8 cellular contexts compared by ENCODE assay signal in the genomic region with DNA sequence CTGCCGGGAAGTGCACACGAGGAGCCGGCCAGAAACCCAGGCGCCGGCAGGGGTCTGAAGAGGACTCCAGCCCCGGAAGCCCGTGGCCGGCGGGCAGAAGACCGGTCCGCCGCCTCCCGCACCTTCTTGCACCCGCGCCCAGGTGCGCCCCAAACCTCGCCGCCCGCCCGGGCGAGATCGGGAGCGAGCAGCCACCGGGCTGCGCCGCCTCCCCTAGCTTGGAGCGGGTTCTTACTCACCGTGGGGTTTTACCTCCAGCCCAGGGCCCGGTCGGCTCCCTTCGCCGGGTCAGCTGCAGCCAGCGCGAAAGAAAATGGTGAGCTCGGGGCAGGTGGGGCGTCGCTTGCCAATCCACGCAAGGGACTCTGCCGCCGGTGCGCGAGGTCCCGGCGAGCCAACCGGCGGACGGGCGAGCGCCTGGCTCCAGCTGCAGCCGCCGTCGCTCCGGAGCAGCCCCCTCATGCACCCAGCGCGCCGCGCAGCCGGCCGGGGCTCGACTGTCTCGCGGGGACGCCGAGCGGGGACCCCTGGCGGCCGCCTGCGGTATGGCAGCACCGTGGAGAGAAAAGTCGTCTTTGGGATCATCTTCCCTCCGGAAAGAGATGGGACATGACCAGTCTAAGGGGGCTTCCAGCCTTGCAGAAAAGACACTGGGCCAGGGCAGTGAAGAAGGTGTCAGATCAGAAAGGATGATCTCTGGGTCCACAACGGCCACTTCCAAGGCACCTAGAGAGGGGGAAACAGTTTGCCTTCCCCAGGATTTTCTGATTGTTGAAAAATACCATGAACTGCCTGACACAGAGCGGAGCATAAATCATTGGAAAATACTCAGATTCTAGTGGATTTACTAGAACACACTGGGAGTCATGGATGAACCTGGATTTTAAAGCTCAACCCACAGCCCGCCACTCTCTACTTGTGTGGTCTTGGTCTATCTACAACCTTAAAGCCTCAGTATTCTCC. TPM values are rescaled to one million over a fixed set of nuclear protein-coding genes. Genes with fewer than 3 reads are reported as not detected.
DNase-seq lines count a peak whose midpoint lies in the region; ATAC-seq and TF ChIP-seq lines count a peak whose summit lies in the region.

TSS of gene MOB3B (minus strand) at position 499 of the 963 bp plus-strand sequence. CDS start 74,264 bp downstream, outside the sequence.

- CTCF ChIA-PET in T-cell (lab: Charles Lee), result interaction anchor here (0.6 to 2.6 kb wide), 11 partner anchors 9 to 202 kb away, joined by 3 to 33 read pairs (median 4); no protein-coding TSS in a partner anchor

- TF ChIP-seq POLR2A in upper lobe of left lung (IDR thresholded peaks at IDR 0.05), result peak in 2 of 4 donors; percentile 36 to 56

- H3K4me1 ChIP-seq in left ventricle myocardium inferior (peaks cover 50% of the 10 kb centered on the region), upper lobe of left lung (peaks cover 3 to 23% (median 9%) of the 10 kb centered on the region in 4 donors)

- peak within 1 kb of the TSS; percentile 14; the same call in 1 of the 2 replicates for H3K4me3 ChIP-seq in LNCaP clone FGC (ENCODE audit: low read depth, low read length)
- peak within 1 kb of the TSS; percentile 89 for H3K4me3 ChIP-seq in left ventricle myocardium inferior
- peak within 1 kb of the TSS; percentile 61 to 81 (median 68) for H3K4me3 ChIP-seq in upper lobe of left lung

- H3K4me1 Mint-ChIP-seq in T-cell (peaks cover 0 to 12% (median 9%) of the 10 kb centered on the region in 3 donors), progenitor cell of endocrine pancreas (ENCODE audit: low read depth) (peaks cover 16% of the 10 kb centered on the region)

- TF ChIP-seq EP300 in upper lobe of left lung (IDR thresholded peaks at IDR 0.05), result peak in 1 of 4 donors; percentile 9

- H3K27me3 ChIP-seq in left ventricle myocardium inferior (ENCODE audit: low read depth) (no peaks in the 10 kb centered on the region), upper lobe of left lung (no peaks in the 10 kb centered on the region)

- intact Hi-C loops in left ventricle myocardium inferior (cut with micrococcal nuclease), result loop anchor here (5.0 to 10.0 kb wide), 2 partner anchors 115 to 197 kb away; no protein-coding TSS in a partner anchor

- H3K4me3 Mint-ChIP-seq in T-cell (peak within 1 kb of the TSS; percentile 88 to 89 (median 89)), progenitor cell of endocrine pancreas (ENCODE audit: low read depth) (peak within 1 kb of the TSS; percentile 96)

- TF ChIP-seq CTCF in LNCaP clone FGC (IDR thresholded peaks at IDR 0.05; ENCODE audit: control insufficient read depth, extremely low read depth, insufficient read depth) (peak; percentile 80), left ventricle myocardium inferior (IDR thresholded peaks at IDR 0.05; ENCODE audit: borderline replicate concordance) (peak; percentile 96), progenitor cell of endocrine pancreas (IDR thresholded peaks at IDR 0.05; ENCODE audit: unreplicated experiment) (peak; percentile 93), upper lobe of left lung (IDR thresholded peaks at IDR 0.05) (peak; percentile 93 to 97 (median 96))

- POLR2A ChIA-PET in T-cell (lab: Charles Lee), result no interaction called here

- peaks cover 0 to 3% of the 10 kb centered on the region in 2 donors for H3K27me3 Mint-ChIP-seq in T-cell
- no peaks in the 10 kb centered on the region for H3K27me3 Mint-ChIP-seq in progenitor cell of endocrine pancreas

- DNase-seq in ELF-1 (ENCODE audit: low read depth, low spot score), result peak; percentile 90
- DNase-seq in GOT3 (lab: John Stamatoyannopoulos, UW), result peak; percentile 9
- no peak for DNase-seq in LNCaP clone FGC (ENCODE audit: low read depth)
- DNase-seq in T-cell, result peak; percentile 39 to 77 (median 64)
- peak; percentile 48 for DNase-seq in amniotic epithelial cell (ENCODE audit: low read depth)
- DNase-seq in left ventricle myocardium inferior, result peak; percentile 86
- DNase-seq in progenitor cell of endocrine pancreas (ENCODE audit: low spot score, unreplicated experiment), result peak; percentile 90
- DNase-seq in upper lobe of left lung, result peak; percentile 83 to 98

- peak within 1 kb of the TSS; percentile 81 for H3K27ac ChIP-seq in left ventricle myocardium inferior (replicated peaks)
- peak within 1 kb of the TSS; percentile 85 to 92 (median 90) for H3K27ac ChIP-seq in upper lobe of left lung

- H3K9me3 Mint-ChIP-seq in T-cell, result no peaks in the 10 kb centered on the region
- no peaks in the 10 kb centered on the region for H3K9me3 Mint-ChIP-seq in progenitor cell of endocrine pancreas (ENCODE audit: low read depth)

- 5 to 37% methylated on average over 5 to 43 of the region's 74 CpGs for WGBS in upper lobe of left lung, 2 donors

- H3K27ac Mint-ChIP-seq in T-cell, result no peak within 1 kb of the TSS
- H3K27ac Mint-ChIP-seq in progenitor cell of endocrine pancreas, result peak within 1 kb of the TSS; percentile 93

- H3K36me3 ChIP-seq in left ventricle myocardium inferior (no peaks in the 10 kb centered on the region), upper lobe of left lung (no peaks in the 10 kb centered on the region)

- H3K36me3 Mint-ChIP-seq in T-cell (no peaks in the 10 kb centered on the region), progenitor cell of endocrine pancreas (ENCODE audit: insufficient read depth) (peaks cover 1% of the 10 kb centered on the region)

- ATAC-seq in T-cell (replicated peaks in 1 of 4) (peak; percentile 84 to 92 (median 88)), upper lobe of left lung (ENCODE audit: low FRiP score in 2 of 2) (peak; percentile 86 to 93)

- H3K9me3 ChIP-seq in left ventricle myocardium inferior (replicated peaks) (no peaks in the 10 kb centered on the region), upper lobe of left lung (no peaks in the 10 kb centered on the region)

RNA-seq across cellular contexts. Expression of gene MOB3B, which starts in this region (rescaled TPM):
- total RNA-seq in T-cell (under 1 TPM; 0.40 to 0.72 (median 0.56) TPM), left ventricle myocardium inferior (2.1 TPM), progenitor cell of endocrine pancreas (15.3 and 15.4 TPM in 2 replicates), upper lobe of left lung (10 to 100 TPM in 3 of 6 donors, 1 to 10 TPM in 3; 4.2 to 20.7 (median 8.3) TPM)

Comparison
In these comparisons a context has a peak if more than half of its experiments do, and no peak if none do; other contexts are left out.
1. Peak in DNase-seq and ATAC-seq in T-cell; RNA of the gene not detected or under 1 TPM.
2. H3K4me3 ChIP-seq: peak in every context shown above with its lines; median percentile 89 in left ventricle myocardium inferior; 68 in upper lobe of left lung; 14 in LNCaP clone FGC.